Comparison of ENCODE assay signal across 8 cellular contexts in genomic region chrX:8783100-8784098, GRCh38. TPM values are rescaled to one million over a fixed set of nuclear protein-coding genes. Genes with fewer than 3 reads are reported as not detected.
DNase-seq lines count a peak whose midpoint lies in the region; ATAC-seq and TF ChIP-seq lines count a peak whose summit lies in the region.

No MANE protein-coding gene starts in this region.

- H3K36me3 Mint-ChIP-seq in activated CD4-positive, alpha-beta memory T cell treated with anti-CD3 and anti-CD28 coated beads, Interleukin-2, amount 10 ng/mL, durations not matched to agents 7 days and 5 days (ENCODE audit: low read depth): no peaks in the 10 kb centered on the region

- no peaks in the 10 kb centered on the region for H3K4me1 ChIP-seq in DOHH2 (ENCODE audit: control insufficient read depth, low read length)

- no peak overlapping the region for H3K27ac ChIP-seq in DOHH2 (ENCODE audit: low read depth, low read length)

- H3K4me2 ChIP-seq in DOHH2 (ENCODE audit: low read length): no peak overlapping the region

- no peak overlapping the region for H3K4me3 ChIP-seq in DOHH2 (ENCODE audit: low read length)

- POLR2A ChIA-PET in activated CD4-positive, alpha-beta memory T cell treated with anti-CD3 and anti-CD28 coated beads, Interleukin-2, amount 10 ng/mL, durations not matched to agents 7 days and 5 days (lab: Charles Lee): no interaction called here

- TF ChIP-seq POLR2A in erythroblast (IDR thresholded peaks at IDR 0.05; ENCODE audit: low read length): no peak

- H3K36me3 ChIP-seq in DOHH2 (ENCODE audit: control insufficient read depth, low read length): no peaks in the 10 kb centered on the region

- no peak overlapping the region for H3K27ac Mint-ChIP-seq in activated CD4-positive, alpha-beta memory T cell treated with anti-CD3 and anti-CD28 coated beads, Interleukin-2, amount 10 ng/mL, durations not matched to agents 7 days and 5 days

- H3K9me2 ChIP-seq in DOHH2 (replicated peaks; ENCODE audit: control insufficient read depth, low read length): no peaks in the 10 kb centered on the region

- TF ChIP-seq CTCF in DOHH2 (IDR thresholded peaks at IDR 0.05; ENCODE audit: low read depth, low read length, poor library complexity, severe bottlenecking): peak; percentile 49

- no peaks in the 10 kb centered on the region for H3K9me3 Mint-ChIP-seq in activated CD4-positive, alpha-beta memory T cell treated with anti-CD3 and anti-CD28 coated beads, Interleukin-2, amount 10 ng/mL, durations not matched to agents 7 days and 5 days

- H3K27me3 ChIP-seq in DOHH2 (ENCODE audit: control insufficient read depth, low read length): no peaks in the 10 kb centered on the region

- CTCF ChIA-PET in activated CD4-positive, alpha-beta memory T cell treated with anti-CD3 and anti-CD28 coated beads, Interleukin-2, amount 10 ng/mL, durations not matched to agents 7 days and 5 days (lab: Charles Lee): interaction anchor here (0.5 kb wide), 1 partner anchor 726 kb away, joined by 3 read pairs; no protein-coding TSS in a partner anchor

- no peaks in the 10 kb centered on the region for H3K27me3 Mint-ChIP-seq in activated CD4-positive, alpha-beta memory T cell treated with anti-CD3 and anti-CD28 coated beads, Interleukin-2, amount 10 ng/mL, durations not matched to agents 7 days and 5 days

- H3K4me3 Mint-ChIP-seq in activated CD4-positive, alpha-beta memory T cell treated with anti-CD3 and anti-CD28 coated beads, Interleukin-2, amount 10 ng/mL, durations not matched to agents 7 days and 5 days: no peak overlapping the region

- H3K79me2 ChIP-seq in DOHH2 (ENCODE audit: control insufficient read depth, low read length): no peaks in the 10 kb centered on the region

- peak; percentile 23 for DNase-seq in activated CD4-positive, alpha-beta memory T cell treated with anti-CD3 and anti-CD28 coated beads, Interleukin-2, amount 10 ng/mL, durations not matched to agents 7 days and 5 days
- DNase-seq in erythroblast (lab: John Stamatoyannopoulos, UW): peak; percentile 3 to 43
- peak; percentile 25 for DNase-seq in stimulated activated CD4-positive, alpha-beta T cell treated with anti-CD3 and anti-CD28 coated beads, Interleukin-12 subunit alpha, Interleukin-12 subunit beta, amount 100 ng/mL, for 4 hours
- no peak for DNase-seq in foreskin melanocyte
- no peak for DNase-seq in NCI-H187 treated with DMSO at 0.1 percent for 48 hours (lab: John Stamatoyannopoulos, UW)

- ATAC-seq in HG03108 (IDR thresholded peaks at IDR 0.05; ENCODE audit: unreplicated experiment) (peak; percentile 59), HG02623 (IDR thresholded peaks at IDR 0.05; ENCODE audit: unreplicated experiment) (no peak)

- no peaks in the 10 kb centered on the region for H3F3A ChIP-seq in DOHH2 (ENCODE audit: control insufficient read depth, insufficient read depth)

- no peaks in the 10 kb centered on the region for H4K20me1 ChIP-seq in DOHH2 (ENCODE audit: control insufficient read depth, insufficient read depth, low read depth, low read length)

- no peaks in the 10 kb centered on the region for H3K4me1 Mint-ChIP-seq in activated CD4-positive, alpha-beta memory T cell treated with anti-CD3 and anti-CD28 coated beads, Interleukin-2, amount 10 ng/mL, durations not matched to agents 7 days and 5 days

- H3K9me3 ChIP-seq in DOHH2 (ENCODE audit: control insufficient read depth, insufficient read depth, low read length): no peaks in the 10 kb centered on the region

RNA-seq across cellular contexts. Expression of gene FAM9A, which starts 17.8 kb away (rescaled TPM):
- total RNA-seq in activated CD4-positive, alpha-beta memory T cell treated with anti-CD3 and anti-CD28 coated beads, Interleukin-2, amount 10 ng/mL, durations not matched to agents 7 days and 5 days: not detected

RNA-seq across cellular contexts. Expression of gene ANOS1, which starts 51.5 kb away (rescaled TPM):
- total RNA-seq in activated CD4-positive, alpha-beta memory T cell treated with anti-CD3 and anti-CD28 coated beads, Interleukin-2, amount 10 ng/mL, durations not matched to agents 7 days and 5 days: not detected

Comparison
In these comparisons a context has a peak if more than half of its experiments do, and no peak if none do; other contexts are left out.
1. DNase-seq: peak in activated CD4-positive, alpha-beta memory T cell treated with anti-CD3 and anti-CD28 coated beads, Interleukin-2, amount 10 ng/mL, durations not matched to agents 7 days and 5 days (single experiment), erythroblast (2 of 2) and stimulated activated CD4-positive, alpha-beta T cell treated with anti-CD3 and anti-CD28 coated beads, Interleukin-12 subunit alpha, Interleukin-12 subunit beta, amount 100 ng/mL, for 4 hours (single experiment); none in foreskin melanocyte (single experiment) and NCI-H187 treated with DMSO at 0.1 percent for 48 hours (single experiment).